Comparison of ENCODE assay signal across 16 cellular contexts in the genomic region with DNA sequence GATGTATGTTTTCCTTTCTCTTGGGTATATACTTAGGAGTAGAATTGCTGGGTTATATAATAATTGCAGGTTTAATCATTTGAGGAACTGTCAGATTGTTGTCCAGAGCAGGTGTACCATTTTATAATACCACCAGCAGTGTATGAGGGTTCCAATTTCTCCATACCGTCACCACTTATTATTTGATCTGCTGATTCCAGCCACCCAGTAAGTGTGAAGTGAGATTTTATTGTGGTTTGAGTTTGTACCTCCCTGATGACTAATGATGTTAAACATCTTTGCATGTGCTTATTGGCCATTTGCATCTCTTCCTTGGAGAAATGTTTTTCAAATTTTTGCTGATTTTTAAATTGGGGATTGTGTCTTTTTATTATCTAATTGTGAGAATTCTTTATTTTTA.
"Had no signal": no experiment of that assay in that cellular context is flagged by ENCODE, and none has a peak within 500 bp of the region (broad histone marks: within the 10 kb centered on the region; RNA-seq: fewer than 3 reads in every experiment).

No MANE protein-coding gene starts in this region.

- H3K4me3 Mint-ChIP-seq: activated B cell treated with CpG ODN at 0.5 μM for 24 hours, mesothelial cell of epicardium, neural crest cell had no signal

- H3K27me3 Mint-ChIP-seq: activated B cell treated with CpG ODN at 0.5 μM for 24 hours had no signal

- H3K27ac Mint-ChIP-seq: activated B cell treated with CpG ODN at 0.5 μM for 24 hours, mesothelial cell of epicardium had no signal

- H3K9me3 Mint-ChIP-seq: activated B cell treated with CpG ODN at 0.5 μM for 24 hours, mesothelial cell of epicardium, neural crest cell had no signal

- H3K4me3 ChIP-seq: cardiac muscle cell, gastroesophageal sphincter, heart right ventricle, lower lobe of right lung, sigmoid colon, thoracic aorta, upper lobe of right lung had no signal

- DNase-seq: activated B cell treated with CpG ODN at 0.5 μM for 24 hours; activated CD4-positive, alpha-beta T cell treated with anti-CD3 and anti-CD28 coated beads for 48 hours; activated gamma-delta T cell treated with Interleukin-2 at 50 U/mL for 16 hours; aorta; erythroblast; heart right ventricle; left colon; lower lobe of right lung; stimulated activated CD4-positive, alpha-beta T cell treated with anti-CD3 and anti-CD28 coated beads, Interleukin-1b, Interleukin-23, amount 100 ng/mL, for 48 hours; upper lobe of right lung had no signal

- ATAC-seq: gastroesophageal sphincter, heart right ventricle, left colon, lower lobe of right lung, upper lobe of right lung had no signal
